8 cellular contexts compared by ENCODE assay signal in genomic region chr17:5282639-5283217, GRCh38. TPM values are rescaled to one million over a fixed set of nuclear protein-coding genes. Genes with fewer than 3 reads are reported as not detected.
DNase-seq lines count a peak whose midpoint lies in the region; FAIRE-seq and TF ChIP-seq lines count a peak whose summit lies in the region.

No MANE protein-coding gene starts in this region.

- WGBS in trophoblast cell (ENCODE audit: extremely low coverage, insufficient coverage, insufficient read length) = no CpG with 5 or more reads among the region's 35 CpGs
- WGBS in urinary bladder = 2% methylated on average over 35 of the region's 35 CpGs

- no peak overlapping the region for H2BK120ac ChIP-seq in trophoblast cell (ENCODE audit: insufficient read depth, low read length, poor library complexity)

- H3K27me3 ChIP-seq in trophoblast cell (ENCODE audit: insufficient read depth, low read length) = no peaks in the 10 kb centered on the region

- H2BK5ac ChIP-seq in trophoblast cell (ENCODE audit: low read depth, low read length, poor library complexity) = no peak overlapping the region

- H3K4me1 ChIP-seq in trophoblast cell (ENCODE audit: control insufficient read depth in 1 of 2, insufficient read depth in 2 of 2, low read length in 2 of 2) (peaks cover 11 to 13% of the 10 kb centered on the region in 2 experiments), urinary bladder (ENCODE audit: insufficient read depth) (peaks cover 2% of the 10 kb centered on the region)

- H3K9ac ChIP-seq in trophoblast cell (ENCODE audit: low read length) = peak overlapping the region; percentile 43

- H3K14ac ChIP-seq in trophoblast cell (ENCODE audit: low read length) = peak overlapping the region; percentile 76

- DNase-seq in GM19239 (ENCODE audit: insufficient read length, low spot score) (peak; percentile 40), activated T-cell treated with anti-CD3 and anti-CD28 coated beads for 24 hours (ENCODE audit: low read depth) (peak; percentile 32), fibroblast of villous mesenchyme (ENCODE audit: low read depth) (peak; percentile 29), trophoblast cell (peak in 1 of 2 donors; percentile 21), NCI-H510A treated with DMSO at 0.1 percent for 48 hours (lab: John Stamatoyannopoulos, UW) (no peak), COR-L47 (lab: John Stamatoyannopoulos, UW) (no peak)

- H3K9me3 ChIP-seq in KOPT-K1 (ENCODE audit: insufficient read depth, low read length, poor library complexity, severe bottlenecking) (no peaks in the 10 kb centered on the region), trophoblast cell (ENCODE audit: insufficient read depth, low read depth, low read length) (no peaks in the 10 kb centered on the region)

- H3K27ac ChIP-seq in KOPT-K1 (ENCODE audit: low read depth, low read length, poor library complexity, severe bottlenecking) (peak overlapping the region; percentile 70), trophoblast cell (ENCODE audit: low read depth, low read length) (peak overlapping the region; percentile 85), urinary bladder (ENCODE audit: low read depth) (no peak overlapping the region)

- peak overlapping the region; percentile 74 for H2AFZ ChIP-seq in trophoblast cell (ENCODE audit: insufficient read depth, low read length, poor library complexity)

- peak overlapping the region; percentile 92 for H4K91ac ChIP-seq in trophoblast cell (ENCODE audit: low read depth, low read length)

- peaks cover 7% of the 10 kb centered on the region for H3K36me3 ChIP-seq in KOPT-K1 (ENCODE audit: insufficient read depth, low read length)
- no peaks in the 10 kb centered on the region for H3K36me3 ChIP-seq in trophoblast cell (ENCODE audit: control insufficient read depth in 1 of 2, insufficient read depth in 2 of 2, low read length in 2 of 2)
- no peaks in the 10 kb centered on the region for H3K36me3 ChIP-seq in urinary bladder (ENCODE audit: insufficient read depth)

- H3K4me3 ChIP-seq in fibroblast of villous mesenchyme (ENCODE audit: low read depth, low read length) = peak overlapping the region; percentile 73
- H3K4me3 ChIP-seq in trophoblast cell (ENCODE audit: low read depth, low read length) = peak overlapping the region; percentile 96
- H3K4me3 ChIP-seq in urinary bladder (ENCODE audit: low read depth, low read length) = peak overlapping the region; percentile 97

- H3K4ac ChIP-seq in trophoblast cell (ENCODE audit: low read depth, low read length) = no peak overlapping the region

- H4K8ac ChIP-seq in trophoblast cell (ENCODE audit: low read depth, low read length) = peak overlapping the region; percentile 86

- no peak overlapping the region for H3K23ac ChIP-seq in trophoblast cell (ENCODE audit: low read length)

- H2BK12ac ChIP-seq in trophoblast cell (ENCODE audit: low read length) = no peak overlapping the region

- FAIRE-seq in GM19239 (lab: Jason Lieb, UNC) = no peak

- H3K18ac ChIP-seq in trophoblast cell (ENCODE audit: low read length) = peak overlapping the region; percentile 96

- peak overlapping the region; percentile 80 for H3K4me2 ChIP-seq in trophoblast cell (ENCODE audit: low read length)

- no peak overlapping the region for H2AK5ac ChIP-seq in trophoblast cell (ENCODE audit: low read length)

- H3K79me1 ChIP-seq in trophoblast cell (ENCODE audit: low read length) = peaks cover 6% of the 10 kb centered on the region

- no peak for TF ChIP-seq CTCF in fibroblast of villous mesenchyme (IDR thresholded peaks at IDR 0.05; ENCODE audit: insufficient read depth, low read depth, low read length)

- peaks cover 9% of the 10 kb centered on the region for H3K79me2 ChIP-seq in trophoblast cell (ENCODE audit: control insufficient read depth, insufficient read depth, low read length, poor library complexity)

- H4K12ac ChIP-seq in trophoblast cell (ENCODE audit: low read depth, low read length) = no peak overlapping the region

RNA-seq across cellular contexts. Expression of gene RABEP1, which starts 0.6 kb away (rescaled TPM):
- total RNA-seq in fibroblast of villous mesenchyme (37.4 and 50.5 TPM in 2 replicates), urinary bladder (50.3 TPM)
- 27.1 and 27.4 TPM in 2 replicates for polyA plus RNA-seq in trophoblast cell (2013)
- polyA plus RNA-seq in urinary bladder = 25.9 TPM

RNA-seq across cellular contexts. Expression of gene SCIMP, which starts 48.1 kb away (rescaled TPM):
- total RNA-seq in fibroblast of villous mesenchyme (not detected in 2 replicates), urinary bladder (0.42 TPM)
- polyA plus RNA-seq in trophoblast cell (2013) = not detected in 2 replicates
- 3.3 TPM for polyA plus RNA-seq in urinary bladder

Comparison
In these comparisons a context has a peak if more than half of its experiments do, and no peak if none do; other contexts are left out.
1. DNase-seq: peak in GM19239 (single experiment), activated T-cell treated with anti-CD3 and anti-CD28 coated beads for 24 hours (single experiment) and fibroblast of villous mesenchyme (single experiment); none in NCI-H510A treated with DMSO at 0.1 percent for 48 hours (single experiment) and COR-L47 (single experiment).
2. Peak in every context shown above with its lines, with median percentiles within 50 percentile points of each other: H3K4me3 ChIP-seq.